In genomic region chr4:125316781-125317525, GRCh38 we compare ENCODE assay signal across 7 cellular contexts. TPM values are rescaled to one million over a fixed set of nuclear protein-coding genes. Genes with fewer than 3 reads are reported as not detected.
DNase-seq lines count a peak whose midpoint lies in the region; ATAC-seq and TF ChIP-seq lines count a peak whose summit lies in the region.

No MANE protein-coding gene starts in this region.

- H3K9me3 ChIP-seq in mucosa of stomach (ENCODE audit: control insufficient read depth, low read length) (no peaks in the 10 kb centered on the region), uterus (no peaks in the 10 kb centered on the region)

- TF ChIP-seq CTCF in epithelial cell of proximal tubule (conservative IDR thresholded peaks at IDR 0.05; ENCODE audit: low read depth, low read length) (peak; percentile 30), uterus (IDR thresholded peaks at IDR 0.05) (peak in 1 of 4 experiments; percentile 5)

- H3K36me3 ChIP-seq in mucosa of stomach (ENCODE audit: control insufficient read depth, insufficient read depth, low read length) (no peaks in the 10 kb centered on the region), uterus (no peaks in the 10 kb centered on the region)

- H3K27ac ChIP-seq in uterus, result peak overlapping the region; percentile 90 to 93

- H3K4me1 ChIP-seq in mucosa of stomach (ENCODE audit: control insufficient read depth, insufficient read depth, low read length) (peaks cover 6% of the 10 kb centered on the region), uterus (no peaks in the 10 kb centered on the region)

- no peak for TF ChIP-seq POLR2A in uterus (IDR thresholded peaks at IDR 0.05)

- peak overlapping the region; percentile 23 for H3K9ac ChIP-seq in mucosa of stomach (ENCODE audit: low read length)

- peak overlapping the region; percentile 94 for H3K4me3 ChIP-seq in epithelial cell of proximal tubule (ENCODE audit: low read depth, low read length)
- peak overlapping the region; percentile 26 for H3K4me3 ChIP-seq in mucosa of stomach (ENCODE audit: low read length)
- peak overlapping the region; percentile 82 to 86 for H3K4me3 ChIP-seq in uterus

- intact Hi-C loops in uterus (cut with DNase I; ENCODE audit: low total_unique reads), result no loop called here

- peak; percentile 62 for DNase-seq in ELR (ENCODE audit: low read depth)
- DNase-seq in NOMO-1 (lab: John Stamatoyannopoulos, UW; ENCODE audit: unreplicated experiment in 2 of 2), result peak; percentile 25 to 68
- DNase-seq in epithelial cell of proximal tubule (ENCODE audit: low read depth), result no peak
- DNase-seq in uterus, result peak; percentile 28 to 32
- DNase-seq in NCI-H345 (lab: John Stamatoyannopoulos, UW), result no peak

- ATAC-seq in HG03521 (IDR thresholded peaks at IDR 0.05; ENCODE audit: unreplicated experiment), result no peak

- peaks cover 40% of the 10 kb centered on the region for H3K27me3 ChIP-seq in mucosa of stomach (ENCODE audit: control insufficient read depth, insufficient read depth, low read length)
- H3K27me3 ChIP-seq in uterus, result no peaks in the 10 kb centered on the region

RNA-seq across cellular contexts. Expression of gene FAT4, which starts 2.2 kb away (rescaled TPM):
- total RNA-seq in epithelial cell of proximal tubule, result 0.58 and 1.4 TPM in 2 replicates
- total RNA-seq in uterus, result 100 to 1,000 TPM in 1 of 4 donors, 10 to 100 TPM in 3; 12.6 to 112 (median 20.4) TPM

Comparison
In these comparisons a context has a peak if more than half of its experiments do, and no peak if none do; other contexts are left out.
1. DNase-seq: peak in ELR (single experiment), NOMO-1 (2 of 2) and uterus (2 of 2); none in epithelial cell of proximal tubule (single experiment) and NCI-H345 (single experiment).
2. H3K4me3 ChIP-seq: peak in every context shown above with its lines; median percentile 94 in epithelial cell of proximal tubule; 84 in uterus; 26 in mucosa of stomach.